ENCODE assay signal across 15 cellular contexts in the genomic region with DNA sequence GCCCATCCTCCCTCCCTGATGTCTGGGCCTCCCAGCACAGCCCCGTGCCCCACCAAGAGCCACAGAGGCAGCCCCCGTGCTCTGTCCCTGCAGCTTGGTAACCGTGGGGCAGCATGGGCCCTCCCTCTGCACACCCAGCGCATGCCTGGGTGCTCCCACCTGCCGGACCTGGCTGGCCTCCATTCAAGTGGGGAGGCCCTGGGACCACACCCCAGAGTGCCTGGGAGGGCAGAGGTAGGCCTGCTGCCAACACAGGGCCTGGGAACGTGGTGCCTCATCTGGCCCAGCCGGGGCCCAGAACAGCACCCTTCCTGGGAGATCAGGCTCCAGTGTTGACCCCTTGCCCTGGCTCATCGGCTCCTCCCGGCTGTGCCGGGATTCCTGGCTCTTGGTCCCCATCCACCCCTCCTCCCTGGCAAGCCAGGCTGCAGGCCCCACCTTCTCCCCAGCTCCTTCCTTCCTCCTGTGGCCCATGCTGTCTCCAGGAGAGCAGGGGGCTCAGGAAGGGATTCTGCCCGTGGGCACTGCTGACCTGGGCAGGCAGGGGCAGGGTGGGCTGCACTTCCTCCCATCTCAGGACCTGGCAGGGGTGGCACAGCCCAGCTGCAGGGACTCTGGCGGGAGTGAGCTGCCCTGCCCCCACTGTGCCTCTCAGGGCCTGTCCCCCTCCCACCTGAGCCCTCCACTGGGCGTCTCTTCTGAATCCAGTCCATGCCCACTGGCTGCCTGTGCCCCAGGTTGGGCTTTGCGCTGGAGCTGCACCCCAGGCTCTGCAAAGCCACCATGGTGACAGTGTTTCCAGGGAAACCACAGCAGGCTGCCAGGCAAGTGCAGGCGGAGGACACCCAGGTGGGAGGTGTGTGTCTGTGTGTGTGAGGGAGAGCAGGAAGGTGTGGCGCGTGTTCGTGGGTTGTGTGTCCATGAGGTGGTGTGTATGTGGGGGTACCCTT. TPM values are rescaled to one million over a fixed set of nuclear protein-coding genes. Genes with fewer than 3 reads are reported as not detected.
DNase-seq lines count a peak whose midpoint lies in the region; ATAC-seq and TF ChIP-seq lines count a peak whose summit lies in the region.
"Had no signal": no experiment of that assay in that cellular context is flagged by ENCODE, and none has a peak within 500 bp of the region (broad histone marks: within the 10 kb centered on the region; RNA-seq: fewer than 3 reads in every experiment).

No MANE protein-coding gene starts in this region.

- no peak overlapping the region for H3K4me3 ChIP-seq in right cardiac atrium (ENCODE audit: low read length)
- H3K4me3 ChIP-seq in upper lobe of right lung = no peak overlapping the region
- H3K4me3 ChIP-seq: cardiac muscle cell, esophagus squamous epithelium had no signal

- peak; percentile 5 to 11 for ATAC-seq in right cardiac atrium
- no peak for ATAC-seq in left cardiac atrium
- peak; percentile 18 for ATAC-seq in left lobe of liver
- ATAC-seq in upper lobe of right lung = peak; percentile 8
- ATAC-seq in activated T-cell treated with anti-CD3 and anti-CD28 coated beads, Interleukin-2, amount 50 U/mL, for 4 hours = no peak
- ATAC-seq: activated T-helper 17 cell treated with anti-CD3 and anti-CD28 coated beads, Interleukin-2, amount 50 U/mL, for 72 hours had no signal

- H3K4me1 Mint-ChIP-seq in activated T-cell treated with anti-CD3 and anti-CD28 coated beads, Interleukin-2, amount 50 U/mL, for 4 hours (ENCODE audit: low read depth) = peaks cover 8% of the 10 kb centered on the region

- H3K27me3 Mint-ChIP-seq in activated T-cell treated with anti-CD3 and anti-CD28 coated beads, Interleukin-2, amount 50 U/mL, for 4 hours (ENCODE audit: low read depth) = no peaks in the 10 kb centered on the region
- H3K27me3 Mint-ChIP-seq: activated B cell treated with CpG ODN at 0.5 μM for 24 hours; activated T-helper 17 cell treated with anti-CD3 and anti-CD28 coated beads, Interleukin-2, amount 50 U/mL, for 72 hours had no signal

- intact Hi-C loops in right cardiac atrium (cut with DNase I) (no loop called here), left cardiac atrium (cut with DNase I) (no loop called here), upper lobe of right lung (cut with DNase I) (no loop called here)

- no peaks in the 10 kb centered on the region for H3K36me3 ChIP-seq in upper lobe of right lung
- H3K36me3 ChIP-seq: cardiac muscle cell had no signal

- H3K27ac ChIP-seq in right cardiac atrium (ENCODE audit: low read length) (no peak overlapping the region), upper lobe of right lung (no peak overlapping the region)
- H3K27ac ChIP-seq: C4-2B, cardiac muscle cell, esophagus squamous epithelium had no signal

- DNase-seq in right cardiac atrium (peak in 2 of 3 donors; percentile 39 to 44), left cardiac atrium (no peak), NCI-H510A (lab: John Stamatoyannopoulos, UW) (peak; percentile 57), left lobe of liver (ENCODE audit: low spot score) (no peak), upper lobe of right lung (no peak), superior temporal gyrus (ENCODE audit: extremely low spot score) (no peak)
- no peak for DNase-seq in stimulated activated CD4-positive, alpha-beta T cell treated with anti-CD3 and anti-CD28 coated beads, Interleukin-4, amount 100 ng/mL, for 4 hours
- DNase-seq in activated T-cell treated with anti-CD3 and anti-CD28 coated beads, Interleukin-2, amount 50 U/mL, for 4 hours = no peak
- DNase-seq: activated B cell treated with CpG ODN at 0.5 μM for 24 hours; esophagus squamous epithelium; NCI-H1930; stimulated activated CD8-positive, alpha-beta memory T cell treated with anti-CD3 and anti-CD28 coated beads, Interleukin-4, amount 100 ng/mL, for 48 hours had no signal

- H3K4me3 Mint-ChIP-seq in activated T-cell treated with anti-CD3 and anti-CD28 coated beads, Interleukin-2, amount 50 U/mL, for 4 hours = no peak overlapping the region
- H3K4me3 Mint-ChIP-seq: activated B cell treated with CpG ODN at 0.5 μM for 24 hours; activated T-helper 17 cell treated with anti-CD3 and anti-CD28 coated beads, Interleukin-2, amount 50 U/mL, for 72 hours had no signal

- no peaks in the 10 kb centered on the region for H3K4me1 ChIP-seq in right cardiac atrium (ENCODE audit: control insufficient read depth, insufficient read depth, low read length)
- peaks cover 3% of the 10 kb centered on the region for H3K4me1 ChIP-seq in upper lobe of right lung

- TF ChIP-seq CTCF in upper lobe of right lung (IDR thresholded peaks at IDR 0.05) = no peak

- WGBS in right cardiac atrium = 59% methylated on average over 18 of the region's 18 CpGs

- no peaks in the 10 kb centered on the region for H3K27me3 ChIP-seq in right cardiac atrium (ENCODE audit: control insufficient read depth, insufficient read depth)
- no peaks in the 10 kb centered on the region for H3K27me3 ChIP-seq in upper lobe of right lung
- H3K27me3 ChIP-seq: cardiac muscle cell, esophagus squamous epithelium had no signal

- no peaks in the 10 kb centered on the region for H3K36me3 Mint-ChIP-seq in activated T-cell treated with anti-CD3 and anti-CD28 coated beads, Interleukin-2, amount 50 U/mL, for 4 hours (ENCODE audit: insufficient read depth)

- H3K9me3 ChIP-seq in right cardiac atrium (ENCODE audit: control insufficient read depth, low read length) (no peaks in the 10 kb centered on the region), upper lobe of right lung (no peaks in the 10 kb centered on the region)
- H3K9me3 ChIP-seq: esophagus squamous epithelium had no signal

- H3K9me3 Mint-ChIP-seq in activated T-cell treated with anti-CD3 and anti-CD28 coated beads, Interleukin-2, amount 50 U/mL, for 4 hours = no peaks in the 10 kb centered on the region
- H3K9me3 Mint-ChIP-seq: activated B cell treated with CpG ODN at 0.5 μM for 24 hours; activated T-helper 17 cell treated with anti-CD3 and anti-CD28 coated beads, Interleukin-2, amount 50 U/mL, for 72 hours had no signal

RNA-seq across cellular contexts. Expression of a gene that starts 32.6 kb away (rescaled TPM):
- total RNA-seq in right cardiac atrium (10 to 100 TPM in 2 of 4 donors, 1 to 10 TPM in 2; 7.0 to 10.6 (median 9.6) TPM), left cardiac atrium (10 to 100 TPM; 11.8 to 12.7 TPM), left lobe of liver (5.8 TPM), upper lobe of right lung (26.0 TPM)
- 9.1 TPM for polyA plus RNA-seq in right cardiac atrium
- 1 to 10 TPM; 3.3 to 4.3 (median 4.1) TPM for total RNA-seq in activated T-cell treated with anti-CD3 and anti-CD28 coated beads, Interleukin-2, amount 50 U/mL, for 4 hours

Comparison
In these comparisons a context has a peak if more than half of its experiments do, and no peak if none do; other contexts are left out.
1. ATAC-seq: peak in right cardiac atrium (2 of 2), left lobe of liver (single experiment) and upper lobe of right lung (single experiment); none in left cardiac atrium (0 of 2) and activated T-cell treated with anti-CD3 and anti-CD28 coated beads, Interleukin-2, amount 50 U/mL, for 4 hours (0 of 2).
2. DNase-seq: peak in right cardiac atrium (2 of 3) and NCI-H510A (single experiment); none in left cardiac atrium (single experiment), left lobe of liver (single experiment), upper lobe of right lung (single experiment), stimulated activated CD4-positive, alpha-beta T cell treated with anti-CD3 and anti-CD28 coated beads, Interleukin-4, amount 100 ng/mL, for 4 hours (0 of 2), superior temporal gyrus (single experiment) and activated T-cell treated with anti-CD3 and anti-CD28 coated beads, Interleukin-2, amount 50 U/mL, for 4 hours (single experiment).